9 cellular contexts compared by ENCODE assay signal in the genomic region with DNA sequence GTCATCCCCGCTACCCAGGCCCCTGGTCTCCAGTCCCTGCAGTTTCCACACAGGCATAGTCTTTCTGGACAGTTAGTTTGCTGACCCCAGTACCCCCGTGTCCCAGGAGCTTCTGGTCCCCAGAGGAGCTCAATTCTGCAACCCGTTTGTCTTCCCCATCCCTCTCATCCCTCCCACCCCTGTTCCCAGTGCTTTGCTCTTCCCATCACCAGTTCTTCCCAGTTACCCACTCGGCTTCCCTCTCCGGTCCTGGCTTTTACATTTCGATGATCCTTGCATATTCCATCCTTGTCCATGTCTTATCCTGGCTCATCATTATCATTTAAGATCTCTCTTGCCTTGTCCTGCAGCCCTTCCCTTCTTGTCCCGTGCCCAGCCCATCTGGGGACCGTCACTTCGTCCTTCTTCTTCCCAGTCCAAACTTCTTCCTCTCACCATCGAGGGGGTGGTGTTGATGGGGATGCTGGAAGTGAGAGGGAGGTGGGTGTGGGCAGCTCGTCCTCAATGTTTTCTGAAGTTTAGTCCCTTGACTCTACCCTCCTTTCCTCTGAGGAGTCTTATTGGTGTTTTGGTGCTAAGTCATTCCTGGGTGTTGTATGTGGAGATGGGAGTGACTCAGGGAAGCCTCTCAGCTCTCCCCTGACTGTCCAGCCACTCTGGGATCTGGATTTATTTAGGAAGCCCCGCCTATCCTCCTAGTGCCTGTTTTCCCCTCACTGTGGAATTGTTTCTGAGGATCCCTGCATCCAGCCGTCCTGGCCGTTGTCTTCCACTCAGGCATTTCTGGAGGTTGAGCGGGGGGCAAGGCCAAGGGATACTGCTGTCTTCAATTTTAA. TPM values are rescaled to one million over a fixed set of nuclear protein-coding genes. Genes with fewer than 3 reads are reported as not detected.
DNase-seq lines count a peak whose midpoint lies in the region; ATAC-seq and TF ChIP-seq lines count a peak whose summit lies in the region.
"Had no signal": no experiment of that assay in that cellular context is flagged by ENCODE, and none has a peak within 500 bp of the region (broad histone marks: within the 10 kb centered on the region; RNA-seq: fewer than 3 reads in every experiment).

No MANE protein-coding gene starts in this region.

- H3K27me3 ChIP-seq in right lobe of liver (no peaks in the 10 kb centered on the region), thyroid gland (no peaks in the 10 kb centered on the region)

- H3K27ac ChIP-seq in right lobe of liver (peak overlapping the region in 2 of 3 donors; percentile 56 to 82), thyroid gland (peak overlapping the region; percentile 46 to 73 (median 69))

- 33% methylated on average over 15 of the region's 15 CpGs for WGBS in right lobe of liver (ENCODE audit: insufficient coverage, low coverage, low lambda C conversion rate, missing lambda C conversion rate)
- WGBS in thyroid gland, 2 donors: 21 to 23% methylated on average over 15 of the region's 15 CpGs

- CTCF ChIA-PET in GM10248 (lab: Yijun Ruan, JAX): interaction anchor here (1.2 to 3.4 kb wide), 5 partner anchors 9 to 91 kb away, joined by 3 to 12 read pairs (median 6); no protein-coding TSS in a partner anchor

- H3K4me3 ChIP-seq in right lobe of liver (peak overlapping the region; percentile 72 to 91 (median 74)), thyroid gland (replicated peaks in 1 of 3) (peak overlapping the region; percentile 39 to 75 (median 61))

- DNase-seq in EH (ENCODE audit: low read depth) (peak; percentile 93), NCI-H82 (lab: John Stamatoyannopoulos, UW) (peak; percentile 75), cerebellum (ENCODE audit: low spot score) (peak; percentile 45), right lobe of liver (no peak), thyroid gland (peak in 1 of 2 donors; percentile 19), GM10248 (ENCODE audit: extremely low spot score) (no peak), NCI-H1436 (lab: John Stamatoyannopoulos, UW) (no peak)

- H3K9me3 ChIP-seq in right lobe of liver: no peaks in the 10 kb centered on the region
- H3K9me3 ChIP-seq in thyroid gland: no peaks in the 10 kb centered on the region

- TF ChIP-seq POLR2A in right lobe of liver (IDR thresholded peaks at IDR 0.05) (no peak), thyroid gland (IDR thresholded peaks at IDR 0.05) (peak in 1 of 2 donors; percentile 9)

- peak in 2 of 4 donors; percentile 10 to 18 for ATAC-seq in right lobe of liver
- no peak for ATAC-seq in HG03432 (IDR thresholded peaks at IDR 0.05; ENCODE audit: unreplicated experiment)

- POLR2A ChIA-PET in GM10248 (lab: Yijun Ruan, JAX): interaction anchor here (0.6 to 1.6 kb wide), 6 partner anchors 10 to 90 kb away, joined by 3 to 6 read pairs (median 5); partner anchors contain the start of gene TNFRSF17

- TF ChIP-seq CTCF in right lobe of liver (IDR thresholded peaks at IDR 0.05): no peak
- no peak for TF ChIP-seq CTCF in thyroid gland (IDR thresholded peaks at IDR 0.05)
- TF ChIP-seq CTCF in GM10248 (IDR thresholded peaks at IDR 0.05; ENCODE audit: control extremely low read depth, extremely low read depth, low read depth, missing control alignments): no peak

- intact Hi-C loops in right lobe of liver (cut with DNase I) (loop anchor here (10.0 kb wide), 1 partner anchor 87 kb away; no protein-coding TSS in a partner anchor), thyroid gland (cut with DNase I) (no loop called here)

- H3K4me1 ChIP-seq in right lobe of liver (peaks cover 0 to 11% (median 3%) of the 10 kb centered on the region in 4 donors), thyroid gland (peaks cover 12 to 17% of the 10 kb centered on the region in 2 donors)

- H3K36me3 ChIP-seq in right lobe of liver: no peaks in the 10 kb centered on the region
- H3K36me3 ChIP-seq in thyroid gland: no peaks in the 10 kb centered on the region

RNA-seq across cellular contexts. Expression of gene SNX29, which starts 0.9 kb away (rescaled TPM):
- total RNA-seq in cerebellum: 20.8 TPM
- 1 to 10 TPM; 5.1 to 9.8 (median 8.1) TPM for total RNA-seq in right lobe of liver
- 10 to 100 TPM; 20.8 to 51.1 (median 31.5) TPM for total RNA-seq in thyroid gland

RNA-seq across cellular contexts. Expression of gene TNFRSF17, which starts 12.4 kb away (rescaled TPM):
- total RNA-seq in cerebellum (not detected), right lobe of liver (under 1 TPM in 1 of 6 experiments, not detected in 5; 0.44 TPM), thyroid gland (under 1 TPM in 1 of 4 donors, not detected in 3; 0.67 TPM)
- total RNA-seq: subcutaneous adipose tissue had no signal

RNA-seq across cellular contexts. Expression of gene NPIPB2, which starts 35.6 kb away (rescaled TPM):
- 11.3 TPM for total RNA-seq in cerebellum
- 10 to 100 TPM in 1 of 6 experiments, 1 to 10 TPM in 5; 2.1 to 10.2 (median 4.2) TPM for total RNA-seq in right lobe of liver
- total RNA-seq in thyroid gland: 10 to 100 TPM in 1 of 4 donors, 1 to 10 TPM in 3; 5.9 to 34.4 (median 9.7) TPM

Comparison
In these comparisons a context has a peak if more than half of its experiments do, and no peak if none do; other contexts are left out.
1. DNase-seq: peak in EH (single experiment), NCI-H82 (single experiment) and cerebellum (single experiment); none in right lobe of liver (0 of 3), GM10248 (single experiment) and NCI-H1436 (single experiment).